In the genomic region with DNA sequence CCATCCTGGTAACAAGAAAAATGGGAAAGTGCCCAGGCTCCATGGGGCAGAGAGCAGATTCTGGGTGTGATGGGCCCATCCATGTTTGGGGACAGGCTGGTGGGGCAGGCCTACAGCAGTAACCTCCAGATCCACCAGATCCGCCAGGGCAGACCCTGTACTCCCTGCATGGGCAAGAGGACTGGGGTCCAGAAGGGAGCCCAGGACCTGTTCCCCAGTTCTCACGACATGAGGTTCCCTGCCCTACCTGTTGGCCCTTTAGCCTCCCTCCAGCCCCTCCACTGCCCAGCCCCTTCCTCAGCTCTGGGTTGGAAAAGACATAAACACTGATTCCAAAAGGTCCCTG, we compare ENCODE assay signal across 24 cellular contexts. TPM values are rescaled to one million over a fixed set of nuclear protein-coding genes. Genes with fewer than 3 reads are reported as not detected.
"Had no signal": no experiment of that assay in that cellular context is flagged by ENCODE, and none has a peak within 500 bp of the region (broad histone marks: within the 10 kb centered on the region; RNA-seq: fewer than 3 reads in every experiment).

No MANE protein-coding gene starts in this region.

- H3K4me3 ChIP-seq: colonic mucosa, hepatocyte, spleen, thoracic aorta, transverse colon had no signal

- H3K27me3 ChIP-seq: colonic mucosa, hepatocyte, spleen, transverse colon had no signal

- H3K27ac Mint-ChIP-seq: stimulated activated memory B cell treated with anti-CD40 and anti-IgM and Interleukin-4, amounts not matched to agents 10 μg/mL and 1 μg/mL and 100 μg/mL, for 72 hours had no signal

- H3K9me3 ChIP-seq: colonic mucosa, spleen, thoracic aorta, transverse colon had no signal

- H3K36me3 ChIP-seq: colonic mucosa, thoracic aorta, transverse colon had no signal

- H3K9me3 Mint-ChIP-seq: naive thymus-derived CD4-positive, alpha-beta T cell; neural crest cell; stimulated activated memory B cell treated with anti-CD40 and anti-IgM and Interleukin-4, amounts not matched to agents 10 μg/mL and 1 μg/mL and 100 μg/mL, for 72 hours; stimulated activated naive CD8-positive, alpha-beta T cell treated with anti-CD3 and anti-CD28 coated beads, Interleukin-15, amount 100 ng/mL, for 72 hours had no signal

- ATAC-seq: naive thymus-derived CD4-positive, alpha-beta T cell; sciatic nerve; stimulated activated memory B cell treated with anti-CD40 and anti-IgM and Interleukin-4, amounts not matched to agents 10 μg/mL and 1 μg/mL and 100 μg/mL, for 72 hours; stimulated activated naive CD8-positive, alpha-beta T cell treated with anti-CD3 and anti-CD28 coated beads, Interleukin-15, amount 100 ng/mL, for 72 hours had no signal

- H3K4me1 ChIP-seq: colonic mucosa, transverse colon had no signal

- H3K27me3 Mint-ChIP-seq: naive thymus-derived CD4-positive, alpha-beta T cell; stimulated activated memory B cell treated with anti-CD40 and anti-IgM and Interleukin-4, amounts not matched to agents 10 μg/mL and 1 μg/mL and 100 μg/mL, for 72 hours; stimulated activated naive CD8-positive, alpha-beta T cell treated with anti-CD3 and anti-CD28 coated beads, Interleukin-15, amount 100 ng/mL, for 72 hours had no signal

- DNase-seq: colonic mucosa; dermis blood vessel endothelial cell; effector CD4-positive, alpha-beta T cell; foreskin melanocyte; head of caudate nucleus; kidney glomerular epithelial cell; mammary epithelial cell; naive thymus-derived CD4-positive, alpha-beta T cell; spleen; stimulated activated CD4-positive, alpha-beta T cell treated with anti-CD3 and anti-CD28 coated beads, Interleukin-15, amount 100 ng/mL, for 24 hours; stimulated activated CD4-positive, alpha-beta T cell treated with anti-CD3 and anti-CD28 coated beads, Interleukin-1b, Interleukin-23, amount 100 ng/mL, for 48 hours; stimulated activated CD4-positive, alpha-beta T cell treated with anti-CD3 and anti-CD28 coated beads, Interleukin-4, amount 100 ng/mL, for 24 hours; stimulated activated naive CD8-positive, alpha-beta T cell treated with anti-CD3 and anti-CD28 coated beads, Interleukin-15, amount 100 ng/mL, for 72 hours; transverse colon had no signal

- H3K4me3 Mint-ChIP-seq: neural crest cell; stimulated activated memory B cell treated with anti-CD40 and anti-IgM and Interleukin-4, amounts not matched to agents 10 μg/mL and 1 μg/mL and 100 μg/mL, for 72 hours; stimulated activated naive CD8-positive, alpha-beta T cell treated with anti-CD3 and anti-CD28 coated beads, Interleukin-15, amount 100 ng/mL, for 72 hours had no signal

- H3K4me2 ChIP-seq: hepatocyte had no signal

- H3K27ac ChIP-seq: colonic mucosa, hepatocyte, spleen, thoracic aorta, transverse colon had no signal

RNA-seq across cellular contexts. Expression of gene EMX1, which starts 38.7 kb away (rescaled TPM):
- total RNA-seq: dermis blood vessel endothelial cell; mammary epithelial cell; mesenteric fat pad; mononuclear cell; naive thymus-derived CD4-positive, alpha-beta T cell; neural crest cell; pulmonary artery endothelial cell; sciatic nerve; skeletal muscle tissue; spleen; thoracic aorta; urinary bladder had no signal
- polyA plus RNA-seq: mammary epithelial cell; naive thymus-derived CD4-positive, alpha-beta T cell; spleen; urinary bladder had no signal
